22 cellular contexts compared by ENCODE assay signal in genomic region chr1:46630719-46631118, GRCh38. TPM values are rescaled to one million over a fixed set of nuclear protein-coding genes. Genes with fewer than 3 reads are reported as not detected.
DNase-seq lines count a peak whose midpoint lies in the region; ATAC-seq and TF ChIP-seq lines count a peak whose summit lies in the region.
"Had no signal": no experiment of that assay in that cellular context is flagged by ENCODE, and none has a peak within 500 bp of the region (broad histone marks: within the 10 kb centered on the region; RNA-seq: fewer than 3 reads in every experiment).

No MANE protein-coding gene starts in this region.

- no peaks in the 10 kb centered on the region for H3K27me3 ChIP-seq in PC-3 (ENCODE audit: low read length)
- no peaks in the 10 kb centered on the region for H3K27me3 ChIP-seq in osteoblast (ENCODE audit: insufficient read depth, low read length)
- no peaks in the 10 kb centered on the region for H3K27me3 ChIP-seq in gastrocnemius medialis

- TF ChIP-seq CTCF in 22Rv1 (IDR thresholded peaks at IDR 0.05) (no peak), PC-3 (conservative IDR thresholded peaks at IDR 0.05; ENCODE audit: low read depth, low read length) (no peak), osteoblast (IDR thresholded peaks at IDR 0.05; ENCODE audit: extremely low read depth, low read depth, low read length) (no peak), gastrocnemius medialis (IDR thresholded peaks at IDR 0.05 in 4 of 5, conservative IDR thresholded peaks at IDR 0.05 in 1 of 5) (no peak)

- BruUV-seq in PC-3 (replicated peaks; lab: Mats Ljungman, UMichigan), result no TSS peak

- intact Hi-C loops in PC-3 (cut with micrococcal nuclease), result no loop called here
- intact Hi-C loops in gastrocnemius medialis (cut with DNase I; ENCODE audit: low total_unique reads), result no loop called here

- no peaks in the 10 kb centered on the region for H3K9me2 ChIP-seq in PC-3 (replicated peaks; ENCODE audit: low read length)

- ATAC-seq in PC-3, result peak; percentile 56
- no peak for ATAC-seq in gastrocnemius medialis

- no peak overlapping the region for H3K4me2 ChIP-seq in PC-3 (ENCODE audit: low read length)
- no peak overlapping the region for H3K4me2 ChIP-seq in osteoblast (ENCODE audit: insufficient read depth, low read length)

- POLR2A ChIA-PET in PC-3 (lab: Charles Lee; ENCODE audit: unreplicated experiment), result interaction anchor here (0.7 kb wide), 1 partner anchor 9 kb away, joined by 3 read pairs; no protein-coding TSS in a partner anchor

- in situ Hi-C loops in gastrocnemius medialis (cut with MboI; ENCODE audit: low sequenced_read_pairs in 4 of 4), result no loop called here

- H3K4me3 ChIP-seq in PC-3 (ENCODE audit: low read length) (no peak overlapping the region), osteoblast (ENCODE audit: insufficient read depth, low read length) (no peak overlapping the region), gastrocnemius medialis (no peak overlapping the region)
- H3K4me3 ChIP-seq: GM23248 had no signal

- H2AFZ ChIP-seq in PC-3 (ENCODE audit: low read length) (no peak overlapping the region), osteoblast (ENCODE audit: low read length) (no peak overlapping the region)
- H2AFZ ChIP-seq: GM23248 had no signal

- H3K79me2 ChIP-seq in PC-3 (ENCODE audit: low read length), result no peaks in the 10 kb centered on the region
- H3K79me2 ChIP-seq in osteoblast (ENCODE audit: insufficient read depth, low read length), result no peaks in the 10 kb centered on the region

- TF ChIP-seq POLR2A in gastrocnemius medialis (IDR thresholded peaks at IDR 0.05), result no peak

- CTCF ChIA-PET in PC-3 (lab: Charles Lee), result interaction anchor here (0.5 kb wide), 1 partner anchor 188 kb away, joined by 3 read pairs; no protein-coding TSS in a partner anchor

- no peaks in the 10 kb centered on the region for H3K9me3 ChIP-seq in PC-3 (ENCODE audit: low read length)
- H3K9me3 ChIP-seq in osteoblast (ENCODE audit: low read depth, low read length), result no peaks in the 10 kb centered on the region
- no peaks in the 10 kb centered on the region for H3K9me3 ChIP-seq in gastrocnemius medialis

- no peak overlapping the region for H3K9ac ChIP-seq in PC-3 (ENCODE audit: low read length)
- H3K9ac ChIP-seq: GM23248 had no signal

- H4K20me1 ChIP-seq in PC-3 (ENCODE audit: low read length) (no peaks in the 10 kb centered on the region), osteoblast (ENCODE audit: insufficient read depth, low read length) (no peaks in the 10 kb centered on the region)

- peak overlapping the region; percentile 38 for H3K27ac ChIP-seq in 22Rv1
- no peak overlapping the region for H3K27ac ChIP-seq in PC-3 (ENCODE audit: low read length)
- H3K27ac ChIP-seq in osteoblast (ENCODE audit: low read depth, low read length), result no peak overlapping the region
- H3K27ac ChIP-seq in gastrocnemius medialis, result no peak overlapping the region
- H3K27ac ChIP-seq: GM23248 had no signal

- H3K4me1 ChIP-seq in PC-3 (ENCODE audit: insufficient read depth, low read length), result no peaks in the 10 kb centered on the region
- no peaks in the 10 kb centered on the region for H3K4me1 ChIP-seq in osteoblast (ENCODE audit: insufficient read depth, low read length)
- H3K4me1 ChIP-seq in gastrocnemius medialis, result no peaks in the 10 kb centered on the region

- DNase-seq in HT-29 (ENCODE audit: low spot score) (peak; percentile 5), PC-3 (peak; percentile 21), osteoblast (ENCODE audit: insufficient read length, low spot score, missing footprints) (peak; percentile 50), NCI-H82 treated with DMSO at 0.1 percent for 48 hours (lab: John Stamatoyannopoulos, UW; ENCODE audit: unreplicated experiment) (no peak), gastrocnemius medialis (no peak)
- no peak for DNase-seq in activated CD8-positive, alpha-beta memory T cell treated with anti-CD3 and anti-CD28 coated beads, Interleukin-2, amount 50 U/mL, for 48 hours
- DNase-seq: C1 segment of cervical spinal cord; Calu3; CD4-positive, alpha-beta memory T cell; COR-L47; DMS53; DMS79 treated with DMSO at 0.1 percent for 48 hours; GF-D8; GM23248; H7; HCEC 1CT had no signal

- peaks cover 16% of the 10 kb centered on the region; the same call in 1 of the 2 replicates for H3K36me3 ChIP-seq in PC-3 (ENCODE audit: low read depth, low read length)
- peaks cover 25% of the 10 kb centered on the region for H3K36me3 ChIP-seq in osteoblast (ENCODE audit: insufficient read depth, low read length)
- peaks cover 5 to 56% of the 10 kb centered on the region in 2 donors for H3K36me3 ChIP-seq in gastrocnemius medialis

- no peaks in the 10 kb centered on the region for H3F3A ChIP-seq in PC-3 (ENCODE audit: low read length, unreplicated experiment)

RNA-seq across cellular contexts. Expression of gene MOB3C, which starts 14.1 kb away (rescaled TPM):
- total RNA-seq in HT-29 (2014; rRNA removed; shearing (Covaris generic)), result 10.3 and 12.3 TPM in 2 replicates
- total RNA-seq in PC-3 (2014; rRNA removed), result 10.4 and 13.2 TPM in 2 replicates
- total RNA-seq in osteoblast, result 8.3 and 8.7 TPM in 2 replicates
- total RNA-seq in gastrocnemius medialis, result 10 to 100 TPM; 11.3 to 26.5 (median 23.3) TPM

RNA-seq across cellular contexts. Expression of gene MKNK1, which starts 26.7 kb away (rescaled TPM):
- total RNA-seq in HT-29 (2014; rRNA removed; shearing (Covaris generic)), result 13.5 and 16.1 TPM in 2 replicates
- total RNA-seq in PC-3 (2014; rRNA removed), result 36.1 and 36.8 TPM in 2 replicates
- 25.9 and 31.8 TPM in 2 replicates for total RNA-seq in osteoblast
- 10 to 100 TPM; 23.7 to 63.5 (median 43.4) TPM for total RNA-seq in gastrocnemius medialis

RNA-seq across cellular contexts. Expression of gene ATPAF1, which starts 37.4 kb away (rescaled TPM):
- 39.2 and 47.7 TPM in 2 replicates for total RNA-seq in HT-29 (2014; rRNA removed; shearing (Covaris generic))
- total RNA-seq in PC-3 (2014; rRNA removed) (68.3 and 83.7 TPM in 2 replicates), osteoblast (53.6 and 57.8 TPM in 2 replicates), gastrocnemius medialis (100 to 1,000 TPM in 3 of 4 donors, 10 to 100 TPM in 1; 76.6 to 173 (median 135) TPM)

RNA-seq across cellular contexts. Expression of gene TEX38, which starts 40.9 kb away (rescaled TPM):
- total RNA-seq in HT-29 (2014; rRNA removed; shearing (Covaris generic)), result 0.20 TPM in 1 of 2 replicates, not detected in the other
- total RNA-seq in PC-3 (2014; rRNA removed) (not detected in 2 replicates), osteoblast (0.29 TPM in 1 of 2 replicates, not detected in the other), gastrocnemius medialis (not detected)
- total RNA-seq: A172; A673; Calu3; CD4-positive, alpha-beta memory T cell; Daoy; G401; GM23248; H1; H7 had no signal

Comparison
In these comparisons a context has a peak if more than half of its experiments do, and no peak if none do; other contexts are left out.
1. DNase-seq: peak in HT-29 (single experiment), PC-3 (single experiment) and osteoblast (single experiment); none in NCI-H82 treated with DMSO at 0.1 percent for 48 hours (single experiment), gastrocnemius medialis (0 of 2) and activated CD8-positive, alpha-beta memory T cell treated with anti-CD3 and anti-CD28 coated beads, Interleukin-2, amount 50 U/mL, for 48 hours (single experiment).